In genomic region chr16:89362187-89362865, GRCh38 we compare ENCODE assay signal across 8 cellular contexts.
DNase-seq lines count a peak whose midpoint lies in the region; ATAC-seq, FAIRE-seq and TF ChIP-seq lines count a peak whose summit lies in the region.
"Not testable (repeated sequence)": the region's sequence is repeated elsewhere in the genome, so short reads cannot be mapped to it uniquely, and the experiment has no call there.

No MANE protein-coding gene starts in this region.

- POLR2A ChIA-PET in CD4-positive, alpha-beta T cell (lab: Charles Lee), result interaction anchor here (1.1 to 1.6 kb wide), 4 partner anchors 15 to 127 kb away, joined by 3 to 11 read pairs (median 8); no protein-coding TSS in a partner anchor
- POLR2A ChIA-PET in K562 (lab: Yijun Ruan, JAX), result interaction anchor here (0.6 to 1.0 kb wide), 4 partner anchors 8 to 556 kb away, joined by 3 to 4 read pairs (median 4); no protein-coding TSS in a partner anchor

- TF ChIP-seq CTCF in CD4-positive, alpha-beta T cell (IDR thresholded peaks at IDR 0.05); K562 (IDR thresholded peaks at IDR 0.05 in 2 of 3, conservative IDR thresholded peaks at IDR 0.05 in 1 of 3; ENCODE audit: insufficient read depth in 2 of 3, low read depth in 1 of 3, low read length in 3 of 3): not testable (repeated sequence)

- H2AFZ ChIP-seq in K562 (ENCODE audit: low read depth, low read length), result not testable (repeated sequence)

- not testable (repeated sequence) for TF ChIP-seq EP300 in K562 (IDR thresholded peaks at IDR 0.05; ENCODE audit: low read length)

- not testable (repeated sequence) for H3K4me3 ChIP-seq in K562; iPS-20b (ENCODE audit: low read length)

- H3K9me3 ChIP-seq in CD4-positive, alpha-beta T cell (ENCODE audit: control insufficient read depth, low read length); K562 (replicated peaks; ENCODE audit: control insufficient read depth, insufficient read depth, low read depth, low read length); iPS-20b (ENCODE audit: insufficient read depth, low read depth, low read length): not testable (repeated sequence)

- ATAC-seq in CD4-positive, alpha-beta T cell (ENCODE audit: poor library complexity); K562: not testable (repeated sequence)
- ATAC-seq in GM19035 (IDR thresholded peaks at IDR 0.05; ENCODE audit: unreplicated experiment) (peak; percentile 58), HG02571 (IDR thresholded peaks at IDR 0.05; ENCODE audit: unreplicated experiment) (peak; percentile 47), HG03457 (IDR thresholded peaks at IDR 0.05; ENCODE audit: unreplicated experiment) (peak; percentile 36), sciatic nerve (peak; percentile 65)

- intact Hi-C loops in CD4-positive, alpha-beta T cell (cut with DNase I, micrococcal nuclease), result loop anchor here in 1 of 2 experiments (5.0 kb wide), 2 partner anchors 45 kb away; no protein-coding TSS in a partner anchor
- intact Hi-C loops in K562 (cut with micrococcal nuclease); sciatic nerve (cut with DNase I): not testable (repeated sequence)

- CTCF ChIA-PET in CD4-positive, alpha-beta T cell (lab: Charles Lee), result interaction anchor here (1.3 to 1.8 kb wide), 2 partner anchors 68 to 146 kb away, joined by 5 read pairs; partner anchors contain the start of gene SPG7
- CTCF ChIA-PET in K562 (lab: Yijun Ruan, JAX; ENCODE audit: low intra/inter-chr PET ratio), result not testable (repeated sequence)

- not testable (repeated sequence) for TF ChIP-seq RAD21 in K562 (CRISPR knock-in tag; conservative IDR thresholded peaks at IDR 0.05 in 1 of 2, IDR thresholded peaks at IDR 0.05 in 1 of 2)

- peaks cover 91% of the 10 kb centered on the region for H4K20me1 ChIP-seq in K562 (replicated peaks; ENCODE audit: control insufficient read depth, insufficient read depth, low read length)

- H3K27ac ChIP-seq in CD4-positive, alpha-beta T cell (ENCODE audit: low read depth, low read length); K562 (ENCODE audit: extremely low read depth, low read depth, low read length); iPS-20b (ENCODE audit: low read length): not testable (repeated sequence)

- TF ChIP-seq POLR2A in K562 (conservative IDR thresholded peaks at IDR 0.05), result not testable (repeated sequence)

- 64% methylated on average over 9 of the region's 11 CpGs for WGBS in K562 (ENCODE audit: insufficient coverage, low coverage, missing lambda C conversion rate)

- H3K4me3 Mint-ChIP-seq in CD4-positive, alpha-beta T cell, result peak overlapping the region; percentile 70
- H3K4me3 Mint-ChIP-seq in T-helper 1 cell treated with Interleukin-12 subunit alpha and Interleukin-12 subunit beta and Interleukin-4 antibody, amounts not matched to agents 30 μg/mL and 1 μg/mL, for 36 hours, result peak overlapping the region; percentile 80

- H3K9me3 Mint-ChIP-seq in CD4-positive, alpha-beta T cell; T-helper 1 cell treated with Interleukin-12 subunit alpha and Interleukin-12 subunit beta and Interleukin-4 antibody, amounts not matched to agents 30 μg/mL and 1 μg/mL, for 36 hours: not testable (repeated sequence)

- H3K4me2 ChIP-seq in K562 (ENCODE audit: insufficient read depth, low read length), result not testable (repeated sequence)

- H3K27me3 ChIP-seq in CD4-positive, alpha-beta T cell (ENCODE audit: control insufficient read depth, insufficient read depth, low read length); K562 (ENCODE audit: control insufficient read depth in 2 of 2, insufficient read depth in 2 of 2, low read length in 2 of 2); iPS-20b (ENCODE audit: insufficient read depth, low read length): not testable (repeated sequence)

- H3K27ac Mint-ChIP-seq in CD4-positive, alpha-beta T cell, result peak overlapping the region; percentile 87
- peak overlapping the region; percentile 91 for H3K27ac Mint-ChIP-seq in T-helper 1 cell treated with Interleukin-12 subunit alpha and Interleukin-12 subunit beta and Interleukin-4 antibody, amounts not matched to agents 30 μg/mL and 1 μg/mL, for 36 hours

- H3K4me1 Mint-ChIP-seq in CD4-positive, alpha-beta T cell (ENCODE audit: low read depth), result peaks cover 99% of the 10 kb centered on the region
- H3K4me1 Mint-ChIP-seq in T-helper 1 cell treated with Interleukin-12 subunit alpha and Interleukin-12 subunit beta and Interleukin-4 antibody, amounts not matched to agents 30 μg/mL and 1 μg/mL, for 36 hours (ENCODE audit: low read depth), result peaks cover 83% of the 10 kb centered on the region

- H3K27me3 Mint-ChIP-seq in CD4-positive, alpha-beta T cell; T-helper 1 cell treated with Interleukin-12 subunit alpha and Interleukin-12 subunit beta and Interleukin-4 antibody, amounts not matched to agents 30 μg/mL and 1 μg/mL, for 36 hours (ENCODE audit: low read depth): not testable (repeated sequence)

- peaks cover 39% of the 10 kb centered on the region; the same call in 2 of the 3 replicates for H3K36me3 ChIP-seq in K562 (ENCODE audit: control insufficient read depth, insufficient read depth, low read length)
- not testable (repeated sequence) for H3K36me3 ChIP-seq in iPS-20b (ENCODE audit: insufficient read depth, low read depth, low read length)

- peaks cover 27% of the 10 kb centered on the region for H3K36me3 Mint-ChIP-seq in CD4-positive, alpha-beta T cell (ENCODE audit: low read depth)
- not testable (repeated sequence) for H3K36me3 Mint-ChIP-seq in T-helper 1 cell treated with Interleukin-12 subunit alpha and Interleukin-12 subunit beta and Interleukin-4 antibody, amounts not matched to agents 30 μg/mL and 1 μg/mL, for 36 hours (ENCODE audit: low read depth)

- H3K4me1 ChIP-seq in K562 (replicated peaks in 1 of 2; ENCODE audit: control insufficient read depth in 2 of 2, insufficient read depth in 2 of 2, low read length in 2 of 2) (peaks cover 54 to 72% of the 10 kb centered on the region in 2 experiments), iPS-20b (ENCODE audit: insufficient read depth, low read length) (peaks cover 35% of the 10 kb centered on the region)

- FAIRE-seq in K562 (lab: Jason Lieb, UNC), result peak; percentile 15

- in situ Hi-C loops in K562 (cut with MboI), result not testable (repeated sequence)

- H3K9me1 ChIP-seq in K562 (ENCODE audit: control insufficient read depth, insufficient read depth, low read length), result peaks cover 26% of the 10 kb centered on the region

- BruUV-seq in K562 (replicated peaks; lab: Mats Ljungman, UMichigan), result not testable (repeated sequence)

- H3K9ac ChIP-seq in K562 (ENCODE audit: insufficient read depth in 1 of 2, low read depth in 2 of 2, low read length in 2 of 2) (peak overlapping the region in 1 of 2 experiments; percentile 33; a peak in 1 of 4 replicates), iPS-20b (ENCODE audit: low read depth, low read length) (peak overlapping the region; percentile 58; the same call in 1 of the 2 replicates)

- H3K79me2 ChIP-seq in K562 (ENCODE audit: control insufficient read depth, insufficient read depth, low read length), result peaks cover 99% of the 10 kb centered on the region

- not testable (repeated sequence) for DNase-seq in CD4-positive, alpha-beta T cell; K562 (ENCODE audit: extremely low read depth in 1 of 4, low spot score in 3 of 4); sciatic nerve (ENCODE audit: low spot score)

TF ChIP-seq in K562, 482 proteins besides CTCF, POLR2A, EP300 and RAD21 (continues in another document):
- 0 out of 2 replicates have a peak, but pooled peaks have one; percentile 26 for TF ChIP-seq ZNF263 (CRISPR knock-in tag; IDR thresholded peaks at IDR 0.05; ENCODE audit: borderline replicate concordance)
- TF ChIP-seq USF2 (CRISPR knock-in tag; IDR thresholded peaks at IDR 0.05), result peak; percentile 65
- peak in 1 of 2 experiments; percentile 44; a peak in 1 of 4 replicates for TF ChIP-seq MNT (conservative IDR thresholded peaks at IDR 0.05)
- TF ChIP-seq TFE3 (CRISPR knock-in tag; IDR thresholded peaks at IDR 0.05), result peak; percentile 57
